ENCODE assay signal across 8 cellular contexts in genomic region chr9:84261082-84261746, GRCh38.
DNase-seq lines count a peak whose midpoint lies in the region; ATAC-seq and TF ChIP-seq lines count a peak whose summit lies in the region.

No MANE protein-coding gene starts in this region.

- H3K27me3 ChIP-seq in neural progenitor cell, result peaks cover 13% of the 10 kb centered on the region

- no peak overlapping the region for H3K9ac ChIP-seq in neural progenitor cell

- no peaks in the 10 kb centered on the region for H3F3A ChIP-seq in neural progenitor cell (ENCODE audit: low read depth)

- no peaks in the 10 kb centered on the region for H3K36me3 Mint-ChIP-seq in activated T-helper 17 cell treated with anti-CD3 and anti-CD28 coated beads, Interleukin-2, amount 50 U/mL, for 72 hours (ENCODE audit: low read depth)
- H3K36me3 Mint-ChIP-seq in neural progenitor cell, result no peaks in the 10 kb centered on the region

- H2AFZ ChIP-seq in neural progenitor cell (replicated peaks), result peak overlapping the region; percentile 71

- no peak overlapping the region for H3K27ac Mint-ChIP-seq in activated T-helper 17 cell treated with anti-CD3 and anti-CD28 coated beads, Interleukin-2, amount 50 U/mL, for 72 hours
- no peak overlapping the region for H3K27ac Mint-ChIP-seq in neural progenitor cell

- TF ChIP-seq CTCF in fibroblast of villous mesenchyme (IDR thresholded peaks at IDR 0.05; ENCODE audit: insufficient read depth, low read depth, low read length) (peak; percentile 90), neural progenitor cell (IDR thresholded peaks at IDR 0.05) (peak; percentile 91)

- H3K27me3 Mint-ChIP-seq in activated T-helper 17 cell treated with anti-CD3 and anti-CD28 coated beads, Interleukin-2, amount 50 U/mL, for 72 hours, result peaks cover 11% of the 10 kb centered on the region
- peaks cover 4% of the 10 kb centered on the region for H3K27me3 Mint-ChIP-seq in neural progenitor cell (ENCODE audit: insufficient read depth, low read depth)

- H3K4me1 ChIP-seq in neural progenitor cell, result no peaks in the 10 kb centered on the region

- H3K4me3 Mint-ChIP-seq in activated T-helper 17 cell treated with anti-CD3 and anti-CD28 coated beads, Interleukin-2, amount 50 U/mL, for 72 hours, result no peak overlapping the region
- H3K4me3 Mint-ChIP-seq in neural progenitor cell, result no peak overlapping the region

- H3K79me2 ChIP-seq in neural progenitor cell (ENCODE audit: low read depth), result no peaks in the 10 kb centered on the region

- ATAC-seq in GM19455 (IDR thresholded peaks at IDR 0.05; ENCODE audit: unreplicated experiment), result peak; percentile 64
- ATAC-seq in activated T-helper 17 cell treated with anti-CD3 and anti-CD28 coated beads, Interleukin-2, amount 50 U/mL, for 72 hours (replicated peaks), result peak; percentile 84

- H4K20me1 ChIP-seq in neural progenitor cell (ENCODE audit: low read depth), result no peaks in the 10 kb centered on the region

- H3K4me3 ChIP-seq in fibroblast of villous mesenchyme (ENCODE audit: low read depth, low read length), result peak overlapping the region; percentile 30
- no peak overlapping the region for H3K4me3 ChIP-seq in neural progenitor cell

- no peak overlapping the region for H3K27ac ChIP-seq in neural progenitor cell

- no peaks in the 10 kb centered on the region for H3K9me3 ChIP-seq in neural progenitor cell (ENCODE audit: low read depth)

- peaks cover 3% of the 10 kb centered on the region for H3K4me1 Mint-ChIP-seq in activated T-helper 17 cell treated with anti-CD3 and anti-CD28 coated beads, Interleukin-2, amount 50 U/mL, for 72 hours
- H3K4me1 Mint-ChIP-seq in neural progenitor cell, result peaks cover 18% of the 10 kb centered on the region

- no peaks in the 10 kb centered on the region for H3K9me3 Mint-ChIP-seq in activated T-helper 17 cell treated with anti-CD3 and anti-CD28 coated beads, Interleukin-2, amount 50 U/mL, for 72 hours
- no peaks in the 10 kb centered on the region for H3K9me3 Mint-ChIP-seq in neural progenitor cell

- H3K36me3 ChIP-seq in neural progenitor cell, result no peaks in the 10 kb centered on the region

- H3K4me2 ChIP-seq in neural progenitor cell, result no peak overlapping the region

- in situ Hi-C loops in KBM-7 (cut with MboI; ENCODE audit: low pct_unique_long_range_greater_than_20kb, low sequenced_read_pairs), result loop anchor here (25.0 kb wide), 1 partner anchor 324 kb away; no protein-coding TSS in a partner anchor

- DNase-seq in CD1c-positive myeloid dendritic cell (ENCODE audit: extremely low spot score) (peak; percentile 75), KBM-7 (peak; percentile 71), OCI-M1 (lab: John Stamatoyannopoulos, UW) (peak; percentile 81), fibroblast of villous mesenchyme (ENCODE audit: low read depth) (peak; percentile 72), neural progenitor cell (ENCODE audit: low spot score) (peak; percentile 89), superior temporal gyrus (ENCODE audit: extremely low spot score) (peak; percentile 91)
